ENCODE assay signal across 13 cellular contexts in genomic region chr7:27180431-27181175, GRCh38. TPM values are rescaled to one million over a fixed set of nuclear protein-coding genes. Genes with fewer than 3 reads are reported as not detected.
DNase-seq lines count a peak whose midpoint lies in the region; ATAC-seq and TF ChIP-seq lines count a peak whose summit lies in the region.
"Had no signal": no experiment of that assay in that cellular context is flagged by ENCODE, and none has a peak within 500 bp of the region (broad histone marks: within the 10 kb centered on the region; RNA-seq: fewer than 3 reads in every experiment).

No MANE protein-coding gene starts in this region.

- H3K4me3 Mint-ChIP-seq in MCF 10A (ENCODE audit: unreplicated experiment) = no peak overlapping the region
- H3K4me3 Mint-ChIP-seq in effector memory CD8-positive, alpha-beta T cell = peak overlapping the region in 1 of 2 donors; percentile 50

- no peak overlapping the region for H3K27ac Mint-ChIP-seq in MCF 10A (ENCODE audit: low read depth, unreplicated experiment)
- no peak overlapping the region for H3K27ac Mint-ChIP-seq in effector memory CD8-positive, alpha-beta T cell

- CTCF ChIA-PET in PC-3 (lab: Charles Lee) (interaction anchor here (0.6 to 1.3 kb wide), 6 partner anchors 8 to 29 kb away, joined by 3 to 11 read pairs (median 4); partner anchors contain the start of gene HOXA13), MCF 10A (lab: Yijun Ruan, JAX) (interaction anchor here (0.6 to 2.4 kb wide), 9 partner anchors 10 to 586 kb away, joined by 3 to 10 read pairs (median 4); no protein-coding TSS in a partner anchor)

- POLR2A ChIA-PET in PC-3 (lab: Charles Lee; ENCODE audit: unreplicated experiment) = interaction anchor here (0.6 to 0.7 kb wide), 5 partner anchors 9 to 976 kb away, joined by 3 to 4 read pairs (median 3); no protein-coding TSS in a partner anchor
- POLR2A ChIA-PET in MCF 10A (lab: Yijun Ruan, JAX) = no interaction called here

- no peaks in the 10 kb centered on the region for H3K9me2 ChIP-seq in GM23248 (ENCODE audit: insufficient read depth)
- no peaks in the 10 kb centered on the region for H3K9me2 ChIP-seq in PC-3 (replicated peaks; ENCODE audit: low read length)

- H3K4me3 ChIP-seq in GM23248 = peak overlapping the region; percentile 83
- H3K4me3 ChIP-seq in PC-3 (ENCODE audit: low read length) = peak overlapping the region; percentile 84
- H3K4me3 ChIP-seq in left lung = no peak overlapping the region

- H3K4me1 Mint-ChIP-seq in MCF 10A (ENCODE audit: insufficient read depth, unreplicated experiment) = peaks cover 7% of the 10 kb centered on the region
- peaks cover 15 to 20% of the 10 kb centered on the region in 2 donors for H3K4me1 Mint-ChIP-seq in effector memory CD8-positive, alpha-beta T cell (ENCODE audit: low read depth in 2 of 2)

- no peak for TF ChIP-seq CTCF in PC-3 (conservative IDR thresholded peaks at IDR 0.05; ENCODE audit: low read depth, low read length)
- TF ChIP-seq CTCF in left lung (IDR thresholded peaks at IDR 0.05) = no peak
- no peak for TF ChIP-seq CTCF in MCF 10A (IDR thresholded peaks at IDR 0.05; ENCODE audit: unreplicated experiment)

- in situ Hi-C loops in GM23248 (cut with MboI) = no loop called here

- H3K27ac ChIP-seq in GM23248 = peak overlapping the region; percentile 99
- H3K27ac ChIP-seq in PC-3 (ENCODE audit: low read length) = peak overlapping the region; percentile 97
- H3K27ac ChIP-seq in left lung = no peak overlapping the region
- H3K27ac ChIP-seq: stomach had no signal

- H3K9me3 Mint-ChIP-seq in MCF 10A (ENCODE audit: unreplicated experiment) = no peaks in the 10 kb centered on the region
- no peaks in the 10 kb centered on the region for H3K9me3 Mint-ChIP-seq in effector memory CD8-positive, alpha-beta T cell

- H4K20me1 ChIP-seq in GM23248 (ENCODE audit: insufficient read depth) (no peaks in the 10 kb centered on the region), PC-3 (ENCODE audit: low read length) (no peaks in the 10 kb centered on the region)

- no peak for DNase-seq in GM23248
- DNase-seq in PC-3 = no peak
- peak; percentile 22 to 54 for DNase-seq in left lung
- DNase-seq in stimulated activated CD8-positive, alpha-beta memory T cell treated with anti-CD3 and anti-CD28 coated beads, Interleukin-4, amount 100 ng/mL, for 48 hours = peak; percentile 21
- DNase-seq in MCF 10A (ENCODE audit: unreplicated experiment) = no peak
- no peak for DNase-seq in effector memory CD8-positive, alpha-beta T cell
- DNase-seq: KG1, NCI-H1694 treated with DMSO at 0.1 percent for 48 hours had no signal

- H3K79me2 ChIP-seq in GM23248 (ENCODE audit: insufficient read depth) (peaks cover 82% of the 10 kb centered on the region), PC-3 (ENCODE audit: low read length) (peaks cover 99% of the 10 kb centered on the region)

- H3F3A ChIP-seq in GM23248 (ENCODE audit: insufficient read depth) = no peaks in the 10 kb centered on the region
- no peaks in the 10 kb centered on the region for H3F3A ChIP-seq in PC-3 (ENCODE audit: low read length, unreplicated experiment)

- no peaks in the 10 kb centered on the region for H3K36me3 Mint-ChIP-seq in MCF 10A (ENCODE audit: insufficient read depth, unreplicated experiment)
- peaks cover 35% of the 10 kb centered on the region for H3K36me3 Mint-ChIP-seq in effector memory CD8-positive, alpha-beta T cell (ENCODE audit: insufficient read depth)

- peaks cover 51% of the 10 kb centered on the region for H3K4me1 ChIP-seq in GM23248 (ENCODE audit: insufficient read depth)
- peaks cover 37% of the 10 kb centered on the region for H3K4me1 ChIP-seq in PC-3 (ENCODE audit: insufficient read depth, low read length)
- H3K4me1 ChIP-seq in left lung = peaks cover 12 to 36% of the 10 kb centered on the region in 2 donors

- peak overlapping the region; percentile 100 for H3K4me2 ChIP-seq in GM23248 (ENCODE audit: unreplicated experiment)
- H3K4me2 ChIP-seq in PC-3 (ENCODE audit: low read length) = peak overlapping the region; percentile 93

- no peaks in the 10 kb centered on the region for H3K36me3 ChIP-seq in GM23248 (ENCODE audit: low read depth)
- H3K36me3 ChIP-seq in PC-3 (ENCODE audit: low read depth, low read length) = no peaks in the 10 kb centered on the region
- no peaks in the 10 kb centered on the region for H3K36me3 ChIP-seq in left lung
- H3K36me3 ChIP-seq: stomach had no signal

- H3K9ac ChIP-seq in GM23248 (peak overlapping the region; percentile 98), PC-3 (ENCODE audit: low read length) (peak overlapping the region; percentile 90)

- intact Hi-C loops in PC-3 (cut with micrococcal nuclease) = loop anchor here (1.0 kb wide), 1 partner anchor 11 kb away; no protein-coding TSS in a partner anchor
- intact Hi-C loops in left lung (cut with DNase I) = no loop called here
- intact Hi-C loops in MCF 10A (cut with micrococcal nuclease) = no loop called here

- WGBS in GM23248 (ENCODE audit: low coverage in 1 of 2, low lambda C conversion rate in 2 of 2, missing lambda C conversion rate in 2 of 2), 2 experiments = 39 to 62% methylated on average over 5 to 9 of the region's 9 CpGs

- ATAC-seq in PC-3 (no peak), left lung (no peak), HG02884 (IDR thresholded peaks at IDR 0.05; ENCODE audit: unreplicated experiment) (no peak)
- ATAC-seq in effector memory CD8-positive, alpha-beta T cell (replicated peaks) = no peak

- no peaks in the 10 kb centered on the region for H3K9me3 ChIP-seq in GM23248 (ENCODE audit: low read depth)
- no peaks in the 10 kb centered on the region for H3K9me3 ChIP-seq in PC-3 (ENCODE audit: low read length)
- H3K9me3 ChIP-seq in left lung = no peaks in the 10 kb centered on the region

- H3K27me3 ChIP-seq in GM23248 (replicated peaks; ENCODE audit: insufficient read depth) (no peaks in the 10 kb centered on the region), PC-3 (ENCODE audit: low read length) (no peaks in the 10 kb centered on the region), left lung (peaks cover 99 to 100% of the 10 kb centered on the region in 2 donors)

- no TSS peak for BruUV-seq in PC-3 (replicated peaks; lab: Mats Ljungman, UMichigan)
- no TSS peak for BruUV-seq in MCF 10A (replicated peaks; lab: Mats Ljungman, UMichigan)

- H2AFZ ChIP-seq in GM23248 (peak overlapping the region; percentile 83), PC-3 (ENCODE audit: low read length) (peak overlapping the region; percentile 55)

- H3K27me3 Mint-ChIP-seq in MCF 10A (ENCODE audit: insufficient read depth, unreplicated experiment) = no peaks in the 10 kb centered on the region
- peaks cover 57 to 93% of the 10 kb centered on the region in 2 donors for H3K27me3 Mint-ChIP-seq in effector memory CD8-positive, alpha-beta T cell

RNA-seq across cellular contexts. Expression of gene HOXA11, which starts 4.4 kb away (rescaled TPM):
- total RNA-seq in GM23248 (2014; rRNA removed; shearing (Covaris generic)) = 8.3 and 10.5 TPM in 2 replicates
- 8.0 and 8.4 TPM in 2 replicates for polyA plus RNA-seq in GM23248 (2016; fragmentation: Nextera tagmentation; extraction: Ambion mirVana)
- 26.6 and 31.4 TPM in 2 replicates for total RNA-seq in PC-3 (2014; rRNA removed)
- total RNA-seq in left lung = under 1 TPM in 1 of 2 donors, not detected in 1; 0.10 TPM
- 0.29 and 0.84 TPM in 2 replicates for total RNA-seq in MCF 10A (2022)
- total RNA-seq: frontal cortex, left lobe of liver, osteocyte had no signal
- polyA plus RNA-seq: stomach had no signal

RNA-seq across cellular contexts. Expression of gene HOXA10, which starts 6.5 kb away (rescaled TPM):
- 27.4 and 29.3 TPM in 2 replicates for total RNA-seq in GM23248 (2014; rRNA removed; shearing (Covaris generic))
- 27.1 and 28.0 TPM in 2 replicates for polyA plus RNA-seq in GM23248 (2016; fragmentation: Nextera tagmentation; extraction: Ambion mirVana)
- total RNA-seq in PC-3 (2014; rRNA removed) = 36.0 and 46.1 TPM in 2 replicates
- total RNA-seq in left lung = under 1 TPM; 0.42 to 0.55 TPM
- 3.9 and 5.6 TPM in 2 replicates for total RNA-seq in MCF 10A (2022)
- total RNA-seq: frontal cortex, osteocyte had no signal

RNA-seq across cellular contexts. Expression of gene HOXA9, which starts 15.3 kb away (rescaled TPM):
- 32.1 and 43.7 TPM in 2 replicates for total RNA-seq in GM23248 (2014; rRNA removed; shearing (Covaris generic))
- polyA plus RNA-seq in GM23248 (2016; fragmentation: Nextera tagmentation; extraction: Ambion mirVana) = 26.9 and 28.3 TPM in 2 replicates
- total RNA-seq in PC-3 (2014; rRNA removed) = 69.0 and 85.3 TPM in 2 replicates
- total RNA-seq in left lung = 1 to 10 TPM in 1 of 2 donors, under 1 TPM in 1; 0.73 to 1.4 TPM
- total RNA-seq in MCF 10A (2022) = 6.9 and 7.6 TPM in 2 replicates
- total RNA-seq: frontal cortex, left lobe of liver, osteocyte had no signal

RNA-seq across cellular contexts. Expression of gene HOXA13, which starts 19.3 kb away (rescaled TPM):
- 0.13 and 0.43 TPM in 2 replicates for total RNA-seq in GM23248 (2014; rRNA removed; shearing (Covaris generic))
- polyA plus RNA-seq in GM23248 (2016; fragmentation: Nextera tagmentation; extraction: Ambion mirVana) = 0.13 and 0.15 TPM in 2 replicates
- 12.1 and 14.9 TPM in 2 replicates for total RNA-seq in PC-3 (2014; rRNA removed)
- not detected for total RNA-seq in left lung
- total RNA-seq in MCF 10A (2022) = not detected in 2 replicates
- total RNA-seq: frontal cortex, osteocyte had no signal
- polyA plus RNA-seq: stomach had no signal

RNA-seq across cellular contexts. Expression of gene HOXA7, which starts 24.1 kb away (rescaled TPM):
- 3.4 and 6.6 TPM in 2 replicates for total RNA-seq in GM23248 (2014; rRNA removed; shearing (Covaris generic))
- 14.3 and 15.8 TPM in 2 replicates for polyA plus RNA-seq in GM23248 (2016; fragmentation: Nextera tagmentation; extraction: Ambion mirVana)
- total RNA-seq in PC-3 (2014; rRNA removed) (2.6 and 2.8 TPM in 2 replicates), left lung (1 to 10 TPM; 1.3 to 2.2 TPM), MCF 10A (2022) (0.29 and 0.44 TPM in 2 replicates)
- total RNA-seq: frontal cortex, left lobe of liver, osteocyte had no signal

Comparison
In these comparisons a context has a peak if more than half of its experiments do, and no peak if none do; other contexts are left out.
1. DNase-seq: peak in left lung (2 of 2) and stimulated activated CD8-positive, alpha-beta memory T cell treated with anti-CD3 and anti-CD28 coated beads, Interleukin-4, amount 100 ng/mL, for 48 hours (single experiment); none in GM23248 (single experiment), PC-3 (single experiment), MCF 10A (single experiment) and effector memory CD8-positive, alpha-beta T cell (0 of 3).
2. H3K27ac ChIP-seq: peak in GM23248 (single experiment) and PC-3 (single experiment); none in left lung (0 of 2).
3. H3K4me3 ChIP-seq: peak in GM23248 (single experiment) and PC-3 (single experiment); none in left lung (0 of 2).